In the genomic region with DNA sequence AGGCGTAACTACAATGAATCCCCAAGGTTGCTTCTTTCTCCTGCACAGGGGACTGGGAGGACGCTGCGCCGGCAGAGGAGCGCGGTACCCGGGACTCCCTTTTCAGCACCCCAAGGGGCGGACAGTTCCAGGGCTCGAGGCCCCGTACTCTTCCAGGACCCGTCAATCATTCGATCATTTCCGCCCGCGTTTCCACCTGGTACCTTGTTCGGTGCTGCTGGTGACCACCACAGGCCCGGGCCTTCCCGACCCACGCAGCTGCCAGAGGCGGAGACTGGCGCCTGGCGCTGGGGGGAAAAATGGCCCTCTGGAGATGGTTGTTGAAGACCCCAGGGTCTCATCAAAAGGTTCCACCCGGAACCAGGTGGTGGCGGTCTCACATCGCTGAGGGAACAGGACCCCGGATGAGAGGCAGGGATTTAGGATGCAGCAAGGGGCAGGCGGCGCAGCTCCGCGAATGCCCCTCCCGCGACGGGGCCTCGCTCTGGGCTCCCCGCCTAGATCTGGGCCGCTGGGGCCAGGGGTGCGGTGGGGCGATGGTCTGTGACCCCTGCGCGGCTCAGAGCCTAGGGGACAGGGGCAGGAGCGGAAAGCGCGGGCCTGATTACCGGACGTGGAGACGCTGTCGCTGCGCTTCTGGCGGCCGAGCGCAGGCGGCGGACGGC, we compare ENCODE assay signal across 10 cellular contexts. TPM values are rescaled to one million over a fixed set of nuclear protein-coding genes. Genes with fewer than 3 reads are reported as not detected.
DNase-seq lines count a peak whose midpoint lies in the region; ATAC-seq and TF ChIP-seq lines count a peak whose summit lies in the region.
"Had no signal": no experiment of that assay in that cellular context is flagged by ENCODE, and none has a peak within 500 bp of the region (broad histone marks: within the 10 kb centered on the region; RNA-seq: fewer than 3 reads in every experiment).

No MANE protein-coding gene starts in this region.

- H3K4me1 Mint-ChIP-seq in H9: peaks cover 24 to 29% of the 10 kb centered on the region in 2 experiments
- peaks cover 20% of the 10 kb centered on the region for H3K4me1 Mint-ChIP-seq in activated CD4-positive, alpha-beta T cell treated with anti-CD3 and anti-CD28 coated beads, Interleukin-2, amount 10 ng/mL, durations not matched to agents 7 days and 5 days

- H3K4me3 ChIP-seq in heart left ventricle: peak overlapping the region in 1 of 12 donors; percentile 17
- H3K4me3 ChIP-seq in psoas muscle: peak overlapping the region; percentile 1

- H3K27me3 Mint-ChIP-seq in H9 (ENCODE audit: low read depth): peaks cover 97% of the 10 kb centered on the region
- H3K27me3 Mint-ChIP-seq in activated CD4-positive, alpha-beta T cell treated with anti-CD3 and anti-CD28 coated beads, Interleukin-2, amount 10 ng/mL, durations not matched to agents 7 days and 5 days: peaks cover 86% of the 10 kb centered on the region

- H3K4ac ChIP-seq in H9 (ENCODE audit: low read depth, low read length): no peak overlapping the region

- no peak overlapping the region for H4K8ac ChIP-seq in H9 (replicated peaks; ENCODE audit: insufficient read length, low read depth, low read length)

- H3K27ac ChIP-seq in H9 (ENCODE audit: insufficient read length, low read depth, low read length): no peak overlapping the region
- H3K27ac ChIP-seq in heart left ventricle: no peak overlapping the region
- H3K27ac ChIP-seq in psoas muscle: no peak overlapping the region

- peaks cover 14% of the 10 kb centered on the region for H3K23me2 ChIP-seq in H9 (ENCODE audit: insufficient read length, low read depth, low read length, poor library complexity, severe bottlenecking)

- H3K9me3 ChIP-seq in H9 (ENCODE audit: control insufficient read depth, low read depth, low read length) (no peaks in the 10 kb centered on the region), heart left ventricle (no peaks in the 10 kb centered on the region), psoas muscle (no peaks in the 10 kb centered on the region)

- no peak overlapping the region for H2BK12ac ChIP-seq in H9 (ENCODE audit: insufficient read length, low read depth, low read length)

- peaks cover 2 to 8% of the 10 kb centered on the region in 2 experiments; a peak in 2 of 5 replicates for H3K9me3 Mint-ChIP-seq in H9
- no peaks in the 10 kb centered on the region for H3K9me3 Mint-ChIP-seq in activated CD4-positive, alpha-beta T cell treated with anti-CD3 and anti-CD28 coated beads, Interleukin-2, amount 10 ng/mL, durations not matched to agents 7 days and 5 days

- no peak overlapping the region for H3K27ac Mint-ChIP-seq in H9
- H3K27ac Mint-ChIP-seq in activated CD4-positive, alpha-beta T cell treated with anti-CD3 and anti-CD28 coated beads, Interleukin-2, amount 10 ng/mL, durations not matched to agents 7 days and 5 days: no peak overlapping the region

- TF ChIP-seq POLR2A in heart left ventricle (IDR thresholded peaks at IDR 0.05): no peak

- no peak overlapping the region for H4K91ac ChIP-seq in H9 (ENCODE audit: insufficient read length, low read depth, low read length)

- CTCF ChIA-PET in activated CD4-positive, alpha-beta T cell treated with anti-CD3 and anti-CD28 coated beads, Interleukin-2, amount 10 ng/mL, durations not matched to agents 7 days and 5 days (lab: Charles Lee): no interaction called here

- H3K23ac ChIP-seq in H9 (ENCODE audit: insufficient read length, low read depth, low read length): no peak overlapping the region

- no peak overlapping the region for H2BK5ac ChIP-seq in H9 (ENCODE audit: insufficient read length, low read length)

- H3K4me1 ChIP-seq in H9 (ENCODE audit: insufficient read depth, low read length): no peaks in the 10 kb centered on the region
- H3K4me1 ChIP-seq in heart left ventricle: peaks cover 0 to 47% (median 27%) of the 10 kb centered on the region in 12 donors
- H3K4me1 ChIP-seq in psoas muscle: peaks cover 26% of the 10 kb centered on the region

- H2AFZ ChIP-seq in H9 (ENCODE audit: low read length): no peak overlapping the region

- peak in 3 of 4 donors; percentile 39 to 54 (median 52) for ATAC-seq in heart left ventricle
- ATAC-seq in psoas muscle: no peak
- ATAC-seq in GM19035 (IDR thresholded peaks at IDR 0.05; ENCODE audit: unreplicated experiment): no peak
- no peak for ATAC-seq in HG03196 (IDR thresholded peaks at IDR 0.05; ENCODE audit: unreplicated experiment)
- no peak for ATAC-seq in HG02884 (IDR thresholded peaks at IDR 0.05; ENCODE audit: unreplicated experiment)

- no peak overlapping the region for H2BK120ac ChIP-seq in H9 (ENCODE audit: low read depth, low read length, poor library complexity, severe bottlenecking)

- H3K79me2 ChIP-seq in H9 (ENCODE audit: insufficient read depth, low read length): no peaks in the 10 kb centered on the region

- H3K4me3 Mint-ChIP-seq in H9: peak overlapping the region; percentile 66 to 76
- H3K4me3 Mint-ChIP-seq in activated CD4-positive, alpha-beta T cell treated with anti-CD3 and anti-CD28 coated beads, Interleukin-2, amount 10 ng/mL, durations not matched to agents 7 days and 5 days: no peak overlapping the region

- no peaks in the 10 kb centered on the region for H4K20me1 ChIP-seq in H9 (ENCODE audit: control insufficient read depth, insufficient read depth, insufficient read length)

- H3K9ac ChIP-seq in H9 (ENCODE audit: extremely low read depth, insufficient read length, low read length): no peak overlapping the region

- peak overlapping the region; percentile 23 for H3K4me2 ChIP-seq in H9 (ENCODE audit: insufficient read depth, insufficient read length, low read length)

- intact Hi-C loops in heart left ventricle (cut with DNase I) (loop anchor here in 4 of 10 donors (5.0 kb wide), 2 partner anchors 96 to 166 kb away; partner anchors contain the start of gene PYGB (in 1 of the 4)), psoas muscle (cut with DNase I) (loop anchor here in 1 of 2 donors (5.0 to 10.0 kb wide), 2 partner anchors 96 to 324 kb away; partner anchors contain the start of gene GINS1)

- POLR2A ChIA-PET in activated CD4-positive, alpha-beta T cell treated with anti-CD3 and anti-CD28 coated beads, Interleukin-2, amount 10 ng/mL, durations not matched to agents 7 days and 5 days (lab: Charles Lee): no interaction called here

- no peak overlapping the region for H3K56ac ChIP-seq in H9 (ENCODE audit: insufficient read length, low read depth, low read length)

- H2BK15ac ChIP-seq in H9 (ENCODE audit: low read depth, low read length): no peak overlapping the region

- TF ChIP-seq CTCF in H9 (conservative IDR thresholded peaks at IDR 0.05) (peak; percentile 56), heart left ventricle (IDR thresholded peaks at IDR 0.05) (no peak), psoas muscle (IDR thresholded peaks at IDR 0.05) (no peak)

- DNase-seq in H9: peak; percentile 78
- peak; percentile 47 for DNase-seq in activated CD4-positive, alpha-beta T cell treated with anti-CD3 and anti-CD28 coated beads, Interleukin-2, amount 10 ng/mL, durations not matched to agents 7 days and 5 days
- no peak for DNase-seq in heart left ventricle
- peak in 1 of 2 donors; percentile 29 for DNase-seq in psoas muscle
- DNase-seq in NCI-H510A treated with DMSO at 0.1 percent for 48 hours (lab: John Stamatoyannopoulos, UW): no peak

- no peak overlapping the region for H2BK20ac ChIP-seq in H9 (ENCODE audit: low read depth, low read length, poor library complexity, severe bottlenecking)

- H4K5ac ChIP-seq in H9 (ENCODE audit: insufficient read length, low read depth, low read length): no peak overlapping the region

- no peak overlapping the region for H3T11ph ChIP-seq in H9 (ENCODE audit: low read length)

- no peaks in the 10 kb centered on the region; a peak in 1 of 7 replicates for H3K36me3 Mint-ChIP-seq in H9 (ENCODE audit: insufficient read depth in 1 of 3, low read depth in 3 of 3)
- no peaks in the 10 kb centered on the region for H3K36me3 Mint-ChIP-seq in activated CD4-positive, alpha-beta T cell treated with anti-CD3 and anti-CD28 coated beads, Interleukin-2, amount 10 ng/mL, durations not matched to agents 7 days and 5 days (ENCODE audit: low read depth)

- H3K27me3 ChIP-seq in H9 (ENCODE audit: insufficient read depth, low read length): peaks cover 67% of the 10 kb centered on the region
- H3K27me3 ChIP-seq in heart left ventricle: peaks cover 45 to 96% (median 64%) of the 10 kb centered on the region in 9 donors
- peaks cover 0 to 71% (median 34%) of the 10 kb centered on the region in 3 donors for H3K27me3 ChIP-seq in psoas muscle (ENCODE audit: insufficient read depth in 3 of 3, low read length in 2 of 3)

- no peaks in the 10 kb centered on the region for H3K79me1 ChIP-seq in H9 (ENCODE audit: insufficient read depth, low read depth, low read length, poor library complexity, severe bottlenecking)

- no peak overlapping the region for H3K18ac ChIP-seq in H9 (ENCODE audit: insufficient read length, low read depth, low read length)

- no CpG with 5 or more reads among the region's 54 CpGs for WGBS in H9 (ENCODE audit: extremely low coverage, insufficient read length, low lambda C conversion rate)
- 3 to 5% (median 4%) methylated on average over 28 to 54 of the region's 54 CpGs for WGBS in heart left ventricle, 4 donors
- 2 to 3% (median 3%) methylated on average over 49 to 54 of the region's 54 CpGs for WGBS in psoas muscle, 3 donors

- H3K14ac ChIP-seq in H9 (ENCODE audit: insufficient read depth, low read length): no peak overlapping the region

- no peak overlapping the region for H2AK5ac ChIP-seq in H9 (ENCODE audit: insufficient read length, low read length)

- H3K36me3 ChIP-seq in heart left ventricle (no peaks in the 10 kb centered on the region), psoas muscle (ENCODE audit: insufficient read depth in 1 of 2, low read depth in 1 of 2) (no peaks in the 10 kb centered on the region)

RNA-seq across cellular contexts. Expression of gene VSX1, which starts 0.7 kb away (rescaled TPM):
- total RNA-seq in H9 (2021): not detected in 2 replicates
- total RNA-seq in activated CD4-positive, alpha-beta T cell treated with anti-CD3 and anti-CD28 coated beads, Interleukin-2, amount 10 ng/mL, durations not matched to agents 7 days and 5 days: not detected
- under 1 TPM in 5 of 9 donors, not detected in 4; 0.22 to 0.96 (median 0.51) TPM for total RNA-seq in heart left ventricle
- under 1 TPM in 1 of 2 donors, not detected in 1; 0.19 TPM for polyA plus RNA-seq in heart left ventricle
- under 1 TPM in 3 of 4 donors, not detected in 1; 0.41 to 0.52 (median 0.48) TPM for total RNA-seq in psoas muscle
- polyA plus RNA-seq in psoas muscle: under 1 TPM; 0.04 to 0.07 (median 0.05) TPM
- total RNA-seq: NCI-H460, renal cortical epithelial cell had no signal

RNA-seq across cellular contexts. Expression of gene ACSS1, which starts 23.3 kb away (rescaled TPM):
- total RNA-seq in H9 (2021) (0.61 TPM in 2 replicates), heart left ventricle (100 to 1,000 TPM in 5 of 9 donors, 10 to 100 TPM in 4; 57.5 to 177 (median 104) TPM), psoas muscle (10 to 100 TPM; 16.8 to 53.3 (median 39.0) TPM)
- total RNA-seq in activated CD4-positive, alpha-beta T cell treated with anti-CD3 and anti-CD28 coated beads, Interleukin-2, amount 10 ng/mL, durations not matched to agents 7 days and 5 days: 10 to 100 TPM; 41.1 to 54.1 TPM
- polyA plus RNA-seq in heart left ventricle (10 to 100 TPM; 43.5 to 78.9 TPM), psoas muscle (10 to 100 TPM in 2 of 3 donors, 1 to 10 TPM in 1; 8.8 to 15.1 (median 12.2) TPM)

Comparison
In these comparisons a context has a peak if more than half of its experiments do, and no peak if none do; other contexts are left out.
1. DNase-seq: peak in H9 (single experiment) and activated CD4-positive, alpha-beta T cell treated with anti-CD3 and anti-CD28 coated beads, Interleukin-2, amount 10 ng/mL, durations not matched to agents 7 days and 5 days (single experiment); none in heart left ventricle (0 of 5) and NCI-H510A treated with DMSO at 0.1 percent for 48 hours (single experiment).
2. ATAC-seq: peak in heart left ventricle (3 of 4); none in psoas muscle (0 of 4), GM19035 (single experiment), HG03196 (single experiment) and HG02884 (single experiment).
3. RNA of gene ACSS1, which starts 23.3 kb away (total RNA-seq): 57.5 to 177 TPM in heart left ventricle, 41.1 to 54.1 TPM in activated CD4-positive, alpha-beta T cell treated with anti-CD3 and anti-CD28 coated beads, Interleukin-2, amount 10 ng/mL, durations not matched to agents 7 days and 5 days and 16.8 to 53.3 TPM in psoas muscle; 0.61 TPM in H9; every median in the first group is over 10 times any median in the second.